In the genomic region with DNA sequence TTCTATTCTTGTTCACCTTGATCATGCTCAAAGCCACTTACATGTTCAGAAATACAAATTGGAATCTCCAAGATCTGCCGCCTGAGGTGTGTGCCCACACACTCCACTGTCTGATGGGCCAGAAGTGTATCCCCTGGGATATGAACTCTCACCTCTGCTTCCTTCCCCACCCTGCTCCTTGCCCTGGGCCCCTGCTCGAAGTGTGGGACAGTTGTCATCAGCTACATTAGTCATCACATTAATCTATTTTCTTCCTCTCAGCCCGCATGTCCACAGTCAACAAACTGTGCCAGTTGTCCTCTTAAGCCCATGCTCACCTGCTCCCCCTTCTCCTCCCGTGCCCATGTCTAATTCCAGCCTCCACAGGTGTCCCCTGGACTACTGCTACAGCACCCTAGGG, we compare ENCODE assay signal across 18 cellular contexts.
DNase-seq lines count a peak whose midpoint lies in the region; ATAC-seq, FAIRE-seq and TF ChIP-seq lines count a peak whose summit lies in the region.
"Had no signal": no experiment of that assay in that cellular context is flagged by ENCODE, and none has a peak within 500 bp of the region (broad histone marks: within the 10 kb centered on the region; RNA-seq: fewer than 3 reads in every experiment).

No MANE protein-coding gene starts in this region.

- ATAC-seq in psoas muscle (peak in 3 of 4 donors; percentile 33 to 56 (median 50)), GM19467 (IDR thresholded peaks at IDR 0.05; ENCODE audit: unreplicated experiment) (no peak)
- ATAC-seq: CD8-positive, alpha-beta T cell; HCT116; K562 had no signal

- CTCF ChIA-PET in HEK293T (lab: Yijun Ruan, JAX) = no interaction called here

- no peak overlapping the region for H3K4me3 ChIP-seq in psoas muscle
- H3K4me3 ChIP-seq: BLaER1 treated with 17β-estradiol and CSF1 and Interleukin-3, amounts not matched to agents 10 nM and 100 nM; K562 had no signal

- POLR2A ChIA-PET in HEK293T (lab: Yijun Ruan, JAX) = no interaction called here

- no peaks in the 10 kb centered on the region for H3K9me3 ChIP-seq in psoas muscle
- H3K9me3 ChIP-seq: BLaER1 treated with 17β-estradiol and CSF1 and Interleukin-3, amounts not matched to agents 10 nM and 100 nM had no signal

- H3K9me3 Mint-ChIP-seq in activated naive CD8-positive, alpha-beta T cell treated with anti-CD3 and anti-CD28 coated beads for 36 hours = no peaks in the 10 kb centered on the region
- H3K9me3 Mint-ChIP-seq: CD8-positive, alpha-beta T cell had no signal

- peaks cover 17% of the 10 kb centered on the region for H3K4me1 Mint-ChIP-seq in activated naive CD8-positive, alpha-beta T cell treated with anti-CD3 and anti-CD28 coated beads for 36 hours
- H3K4me1 Mint-ChIP-seq: B cell had no signal

- WGBS in psoas muscle, 3 donors = 44 to 51% (median 48%) methylated on average over 4 of the region's 4 CpGs

- DNase-seq in DMS53 (lab: John Stamatoyannopoulos, UW) = peak; percentile 67
- no peak for DNase-seq in HTR-8/SVneo (ENCODE audit: insufficient read length, low spot score)
- no peak for DNase-seq in psoas muscle
- no peak for DNase-seq in urothelium cell line (ENCODE audit: low spot score)
- no peak for DNase-seq in HEK293T (ENCODE audit: extremely low spot score)
- DNase-seq in activated naive CD8-positive, alpha-beta T cell treated with anti-CD3 and anti-CD28 coated beads for 36 hours = no peak
- DNase-seq: Calu3; CD8-positive, alpha-beta T cell; GOT3; H7; IMR-90 had no signal

- H3K36me3 Mint-ChIP-seq in activated naive CD8-positive, alpha-beta T cell treated with anti-CD3 and anti-CD28 coated beads for 36 hours = no peaks in the 10 kb centered on the region
- H3K36me3 Mint-ChIP-seq: CD8-positive, alpha-beta T cell had no signal

- no peak overlapping the region for H3K4me3 Mint-ChIP-seq in activated naive CD8-positive, alpha-beta T cell treated with anti-CD3 and anti-CD28 coated beads for 36 hours
- H3K4me3 Mint-ChIP-seq: B cell; CD8-positive, alpha-beta T cell had no signal

- H3K36me3 ChIP-seq in psoas muscle (ENCODE audit: insufficient read depth in 1 of 2, low read depth in 1 of 2) = no peaks in the 10 kb centered on the region
- H3K36me3 ChIP-seq: BLaER1 treated with 17β-estradiol and CSF1 and Interleukin-3, amounts not matched to agents 10 nM and 100 nM had no signal

- FAIRE-seq in HTR-8/SVneo (lab: Jason Lieb, UNC) (peak; percentile 38), urothelium cell line (lab: Jason Lieb, UNC) (peak; percentile 92)
- FAIRE-seq: G401.6, GM12891, K562 had no signal

- H3K27ac ChIP-seq in psoas muscle = no peak overlapping the region
- H3K27ac ChIP-seq: BLaER1 treated with 17β-estradiol and CSF1 and Interleukin-3, amounts not matched to agents 10 nM and 100 nM had no signal

- no peak for TF ChIP-seq CTCF in psoas muscle (IDR thresholded peaks at IDR 0.05)

- H3K27me3 Mint-ChIP-seq in activated naive CD8-positive, alpha-beta T cell treated with anti-CD3 and anti-CD28 coated beads for 36 hours = no peaks in the 10 kb centered on the region

- H3K27me3 ChIP-seq in psoas muscle (ENCODE audit: insufficient read depth in 3 of 3, low read length in 2 of 3) = no peaks in the 10 kb centered on the region
- H3K27me3 ChIP-seq: BLaER1 treated with 17β-estradiol and CSF1 and Interleukin-3, amounts not matched to agents 10 nM and 100 nM had no signal

- no peak overlapping the region for H3K27ac Mint-ChIP-seq in activated naive CD8-positive, alpha-beta T cell treated with anti-CD3 and anti-CD28 coated beads for 36 hours
- H3K27ac Mint-ChIP-seq: B cell; CD8-positive, alpha-beta T cell had no signal

- intact Hi-C loops in psoas muscle (cut with DNase I) = no loop called here

- H3K4me1 ChIP-seq in psoas muscle = peaks cover 3% of the 10 kb centered on the region

TF ChIP-seq in HEK293T, 16 proteins besides CTCF, POLR2A, EP300 and RAD21:
- TF ChIP-seq BHLHE40 (IDR thresholded peaks at IDR 0.05; ENCODE audit: borderline replicate concordance) (no peak), FOXA1 (IDR thresholded peaks at IDR 0.05) (no peak), ELF4 (IDR thresholded peaks at IDR 0.05) (no peak)
TF ChIP-seq in HEK293T: peak in this region for 0.
